Comparison of ENCODE assay signal across 13 cellular contexts in genomic region chr1:47752048-47752451, GRCh38.
DNase-seq lines count a peak whose midpoint lies in the region; ATAC-seq, FAIRE-seq and TF ChIP-seq lines count a peak whose summit lies in the region.
"Had no signal": no experiment of that assay in that cellular context is flagged by ENCODE, and none has a peak within 500 bp of the region (broad histone marks: within the 10 kb centered on the region; RNA-seq: fewer than 3 reads in every experiment).

No MANE protein-coding gene starts in this region.

- peak; percentile 13 for DNase-seq in activated CD8-positive, alpha-beta memory T cell treated with anti-CD3 and anti-CD28 coated beads, Interleukin-2, amount 50 U/mL, for 48 hours
- DNase-seq in activated CD8-positive, alpha-beta memory T cell treated with anti-CD3 and anti-CD28 coated beads, Interleukin-2, amount 10 ng/mL, durations not matched to agents 7 days and 5 days, result no peak
- DNase-seq in foreskin fibroblast, result peak; percentile 7 to 30
- DNase-seq in naive thymus-derived CD4-positive, alpha-beta T cell, result no peak
- DNase-seq in HTR-8/SVneo (ENCODE audit: insufficient read length, low spot score), result no peak
- DNase-seq in KG1 (lab: John Stamatoyannopoulos, UW), result no peak
- DNase-seq: activated T-cell treated with anti-CD3 and anti-CD28 coated beads for 4 hours, NCI-H2107, retina had no signal

- no peaks in the 10 kb centered on the region for H3K36me3 Mint-ChIP-seq in activated CD8-positive, alpha-beta memory T cell treated with anti-CD3 and anti-CD28 coated beads, Interleukin-2, amount 10 ng/mL, durations not matched to agents 7 days and 5 days
- no peaks in the 10 kb centered on the region for H3K36me3 Mint-ChIP-seq in nephron (ENCODE audit: low read depth)
- H3K36me3 Mint-ChIP-seq in naive thymus-derived CD4-positive, alpha-beta T cell, result no peaks in the 10 kb centered on the region
- H3K36me3 Mint-ChIP-seq: mesothelial cell of epicardium had no signal

- TF ChIP-seq CTCF in foreskin fibroblast (IDR thresholded peaks at IDR 0.05; ENCODE audit: low read depth, low read length) (no peak), nephron (IDR thresholded peaks at IDR 0.05; ENCODE audit: unreplicated experiment in 3 of 3) (no peak)

- peak overlapping the region; percentile 34 for H3K27ac ChIP-seq in urinary bladder (ENCODE audit: low read depth)
- H3K27ac ChIP-seq in naive thymus-derived CD4-positive, alpha-beta T cell (ENCODE audit: low read depth, low read length), result no peak overlapping the region

- ATAC-seq in activated CD8-positive, alpha-beta memory T cell treated with anti-CD3 and anti-CD28 coated beads, Interleukin-2, amount 10 ng/mL, durations not matched to agents 7 days and 5 days, result no peak
- no peak for ATAC-seq in naive thymus-derived CD4-positive, alpha-beta T cell

- no peak overlapping the region for H3K4me3 ChIP-seq in foreskin fibroblast (ENCODE audit: low read depth in 1 of 2, low read length in 2 of 2)
- no peak overlapping the region for H3K4me3 ChIP-seq in urinary bladder (ENCODE audit: low read depth, low read length)
- H3K4me3 ChIP-seq in naive thymus-derived CD4-positive, alpha-beta T cell (ENCODE audit: low read length), result no peak overlapping the region

- H3K4me1 Mint-ChIP-seq in activated CD8-positive, alpha-beta memory T cell treated with anti-CD3 and anti-CD28 coated beads, Interleukin-2, amount 10 ng/mL, durations not matched to agents 7 days and 5 days, result no peaks in the 10 kb centered on the region
- H3K4me1 Mint-ChIP-seq in nephron, result peaks cover 38% of the 10 kb centered on the region
- H3K4me1 Mint-ChIP-seq in naive thymus-derived CD4-positive, alpha-beta T cell, result no peaks in the 10 kb centered on the region

- no peak overlapping the region for H3K27ac Mint-ChIP-seq in activated CD8-positive, alpha-beta memory T cell treated with anti-CD3 and anti-CD28 coated beads, Interleukin-2, amount 10 ng/mL, durations not matched to agents 7 days and 5 days
- peak overlapping the region; percentile 60 to 80 (median 61) for H3K27ac Mint-ChIP-seq in nephron
- H3K27ac Mint-ChIP-seq in naive thymus-derived CD4-positive, alpha-beta T cell, result no peak overlapping the region

- H3K27me3 Mint-ChIP-seq in activated CD8-positive, alpha-beta memory T cell treated with anti-CD3 and anti-CD28 coated beads, Interleukin-2, amount 10 ng/mL, durations not matched to agents 7 days and 5 days, result peaks cover 4% of the 10 kb centered on the region
- peaks cover 51% of the 10 kb centered on the region for H3K27me3 Mint-ChIP-seq in nephron (ENCODE audit: low read depth)
- H3K27me3 Mint-ChIP-seq in naive thymus-derived CD4-positive, alpha-beta T cell, result peaks cover 0 to 12% (median 6%) of the 10 kb centered on the region in 5 donors

- FAIRE-seq in HTR-8/SVneo (lab: Jason Lieb, UNC), result no peak
- FAIRE-seq: A204.1 had no signal

- intact Hi-C loops in naive thymus-derived CD4-positive, alpha-beta T cell (cut with micrococcal nuclease), result no loop called here

- H3K27me3 ChIP-seq in naive thymus-derived CD4-positive, alpha-beta T cell (ENCODE audit: control insufficient read depth in 2 of 2, insufficient read depth in 2 of 2, low read length in 2 of 2), result no peaks in the 10 kb centered on the region

- CTCF ChIA-PET in activated CD8-positive, alpha-beta memory T cell treated with anti-CD3 and anti-CD28 coated beads, Interleukin-2, amount 10 ng/mL, durations not matched to agents 7 days and 5 days (lab: Charles Lee), result no interaction called here
- CTCF ChIA-PET in naive thymus-derived CD4-positive, alpha-beta T cell (lab: Charles Lee), result no interaction called here

- H3K4me3 Mint-ChIP-seq in activated CD8-positive, alpha-beta memory T cell treated with anti-CD3 and anti-CD28 coated beads, Interleukin-2, amount 10 ng/mL, durations not matched to agents 7 days and 5 days, result no peak overlapping the region
- no peak overlapping the region for H3K4me3 Mint-ChIP-seq in nephron
- no peak overlapping the region for H3K4me3 Mint-ChIP-seq in naive thymus-derived CD4-positive, alpha-beta T cell
- H3K4me3 Mint-ChIP-seq: mesothelial cell of epicardium had no signal

- no peaks in the 10 kb centered on the region for H3K36me3 ChIP-seq in urinary bladder (ENCODE audit: insufficient read depth)
- H3K36me3 ChIP-seq in naive thymus-derived CD4-positive, alpha-beta T cell (ENCODE audit: control insufficient read depth in 2 of 3, insufficient read depth in 3 of 3, low read length in 3 of 3), result no peaks in the 10 kb centered on the region

- no peaks in the 10 kb centered on the region for H3K9me3 ChIP-seq in naive thymus-derived CD4-positive, alpha-beta T cell (ENCODE audit: control insufficient read depth in 2 of 3, low read length in 3 of 3)

- 16% methylated on average over 15 of the region's 15 CpGs for WGBS in urinary bladder

- H3K4me1 ChIP-seq in urinary bladder (ENCODE audit: insufficient read depth), result no peaks in the 10 kb centered on the region
- no peaks in the 10 kb centered on the region for H3K4me1 ChIP-seq in naive thymus-derived CD4-positive, alpha-beta T cell (ENCODE audit: control insufficient read depth in 2 of 2, insufficient read depth in 2 of 2, low read length in 2 of 2)

- H3K9me3 Mint-ChIP-seq in activated CD8-positive, alpha-beta memory T cell treated with anti-CD3 and anti-CD28 coated beads, Interleukin-2, amount 10 ng/mL, durations not matched to agents 7 days and 5 days (ENCODE audit: low read depth), result no peaks in the 10 kb centered on the region
- H3K9me3 Mint-ChIP-seq in nephron, result no peaks in the 10 kb centered on the region
- H3K9me3 Mint-ChIP-seq in naive thymus-derived CD4-positive, alpha-beta T cell, result peaks cover 0 to 2% (median 0%) of the 10 kb centered on the region in 11 donors
- H3K9me3 Mint-ChIP-seq: mesothelial cell of epicardium had no signal

- POLR2A ChIA-PET in naive thymus-derived CD4-positive, alpha-beta T cell (lab: Charles Lee), result interaction anchor here (0.6 kb wide), 1 partner anchor 161 kb away, joined by 4 read pairs; no protein-coding TSS in a partner anchor

Comparison
In these comparisons a context has a peak if more than half of its experiments do, and no peak if none do; other contexts are left out.
1. DNase-seq: peak in activated CD8-positive, alpha-beta memory T cell treated with anti-CD3 and anti-CD28 coated beads, Interleukin-2, amount 50 U/mL, for 48 hours (single experiment) and foreskin fibroblast (2 of 2); none in activated CD8-positive, alpha-beta memory T cell treated with anti-CD3 and anti-CD28 coated beads, Interleukin-2, amount 10 ng/mL, durations not matched to agents 7 days and 5 days (single experiment), naive thymus-derived CD4-positive, alpha-beta T cell (0 of 9), HTR-8/SVneo (single experiment) and KG1 (single experiment).
2. H3K27ac Mint-ChIP-seq: peak in nephron (3 of 3); none in activated CD8-positive, alpha-beta memory T cell treated with anti-CD3 and anti-CD28 coated beads, Interleukin-2, amount 10 ng/mL, durations not matched to agents 7 days and 5 days (single experiment) and naive thymus-derived CD4-positive, alpha-beta T cell (0 of 9).